In the genomic region with DNA sequence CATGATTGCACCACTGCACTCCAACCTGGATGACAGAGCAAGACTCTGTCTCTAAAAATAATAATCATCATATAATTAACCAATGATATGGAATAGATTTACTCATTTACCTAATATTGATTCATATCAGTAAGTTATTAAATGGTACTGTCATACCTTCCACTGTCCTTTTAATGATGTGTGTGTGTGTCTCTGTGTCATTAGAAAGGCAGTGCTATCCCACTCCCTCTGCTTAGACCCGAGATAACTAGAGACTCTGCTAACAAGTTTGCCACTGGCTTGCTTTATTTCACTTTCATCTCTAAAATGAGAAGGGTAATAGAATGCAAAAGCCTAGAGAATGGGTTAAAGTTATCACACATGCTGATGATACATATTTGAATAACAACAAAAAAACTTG, we compare ENCODE assay signal across 23 cellular contexts.
DNase-seq lines count a peak whose midpoint lies in the region; ATAC-seq lines count a peak whose summit lies in the region.
"Had no signal": no experiment of that assay in that cellular context is flagged by ENCODE, and none has a peak within 500 bp of the region (broad histone marks: within the 10 kb centered on the region; RNA-seq: fewer than 3 reads in every experiment).

No MANE protein-coding gene starts in this region.

- no peak for DNase-seq in activated CD4-positive, CD25-positive, alpha-beta regulatory T cell treated with anti-CD3 and anti-CD28 coated beads, Interleukin-2, amount 50 U/mL, for 72 hours
- DNase-seq: 8988T; ACHN; AML-193; BE2C; C1 segment of cervical spinal cord; Caco-2; Calu3; CD4-positive, alpha-beta memory T cell; CD4-positive, alpha-beta T cell; CD4-positive, CD25-positive, alpha-beta regulatory T cell; CD8-positive, alpha-beta memory T cell; CD8-positive, alpha-beta T cell; COR-L47; DMS 273 treated with DMSO at 0.1 percent for 48 hours; DMS153; DMS53; DMS79; DMS79 treated with DMSO at 0.1 percent for 48 hours; DND-41; EL had no signal

- peak; percentile 60 to 62 for ATAC-seq in activated CD4-positive, CD25-positive, alpha-beta regulatory T cell treated with anti-CD3 and anti-CD28 coated beads, Interleukin-2, amount 50 U/mL, for 24 hours
- ATAC-seq: A549; CD8-positive, alpha-beta T cell had no signal
